Comparison of ENCODE assay signal across 31 cellular contexts in the genomic region with DNA sequence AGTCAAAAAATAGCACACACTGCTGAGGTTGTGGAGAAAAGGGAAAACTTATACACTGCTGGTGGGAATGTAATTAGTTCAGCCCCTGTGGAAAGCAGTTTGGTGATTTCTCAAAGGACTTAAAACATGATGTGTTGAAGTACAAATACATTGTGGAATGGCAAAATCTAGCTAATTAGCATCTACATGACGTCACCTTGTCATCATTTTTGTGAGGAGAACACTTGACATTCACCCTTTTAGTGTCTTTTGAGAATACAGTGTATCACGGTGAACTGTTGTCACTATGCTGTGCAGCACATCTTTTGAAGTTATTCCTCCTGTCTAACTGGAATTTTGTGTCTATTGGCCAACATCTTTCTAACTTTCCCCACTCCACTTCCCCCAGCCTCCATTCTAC. TPM values are rescaled to one million over a fixed set of nuclear protein-coding genes. Genes with fewer than 3 reads are reported as not detected.
"Had no signal": no experiment of that assay in that cellular context is flagged by ENCODE, and none has a peak within 500 bp of the region (broad histone marks: within the 10 kb centered on the region; RNA-seq: fewer than 3 reads in every experiment).

No MANE protein-coding gene starts in this region.

- H3K9ac ChIP-seq: neural progenitor cell, parathyroid adenoma had no signal

- H2AFZ ChIP-seq: hepatocyte, neural progenitor cell, parathyroid adenoma had no signal

- H3K9me3 ChIP-seq: neutrophil, psoas muscle, testis, thyroid gland, transverse colon, upper lobe of right lung had no signal

- H3K4me2 ChIP-seq: hepatocyte, neural progenitor cell had no signal

- H3K27me3 ChIP-seq: hepatocyte, neural progenitor cell, neutrophil, testis, thyroid gland had no signal

- H3K4me3 ChIP-seq: heart right ventricle, hepatocyte, left ventricle myocardium inferior, lung, neural progenitor cell, psoas muscle, skin epidermis, stomach, testis, thyroid gland, transverse colon, upper lobe of right lung had no signal

- H3K27ac ChIP-seq: heart right ventricle, hepatocyte, left ventricle myocardium inferior, neural progenitor cell, neutrophil, parathyroid adenoma, psoas muscle, stomach, testis, thyroid gland, transverse colon, upper lobe of right lung had no signal

- DNase-seq: heart right ventricle; islet precursor cell; left ventricle myocardium inferior; mesendoderm; naive thymus-derived CD4-positive, alpha-beta T cell; nephron progenitor cell; occipital lobe; psoas muscle; stimulated activated CD4-positive, alpha-beta T cell treated with anti-CD3 and anti-CD28 coated beads, Interleukin-12 subunit alpha, Interleukin-12 subunit beta, amount 100 ng/mL, for 4 hours; stimulated activated CD4-positive, alpha-beta T cell treated with anti-CD3 and anti-CD28 coated beads, Interleukin-15, amount 100 ng/mL, for 24 hours; stimulated activated CD4-positive, alpha-beta T cell treated with anti-CD3 and anti-CD28 coated beads, Interleukin-2, amount 100 ng/mL, for 24 hours; stimulated activated CD4-positive, alpha-beta T cell treated with anti-CD3 and anti-CD28 coated beads, Interleukin-4, amount 100 ng/mL, for 1 hour; stimulated activated naive B cell treated with anti-CD40 and anti-IgM and Interleukin-4, amounts not matched to agents 10 μg/mL and 1 μg/mL and 100 μg/mL, for 72 hours; stimulated activated naive CD8-positive, alpha-beta T cell treated with anti-CD3 and anti-CD28 coated beads, Interleukin-15, Interleukin-2, amounts not matched to agents 100 U/mL and 50 U/mL, for 24 hours; stomach; testis; thyroid gland; transverse colon; upper lobe of right lung had no signal

- H3K36me3 ChIP-seq: heart right ventricle, left ventricle myocardium inferior, neural progenitor cell, neutrophil, stomach, thyroid gland, transverse colon, upper lobe of right lung had no signal

- ATAC-seq: naive thymus-derived CD4-positive, alpha-beta T cell; psoas muscle; stimulated activated naive B cell treated with anti-CD40 and anti-IgM and Interleukin-4, amounts not matched to agents 10 μg/mL and 1 μg/mL and 100 μg/mL, for 72 hours; stimulated activated naive CD8-positive, alpha-beta T cell treated with anti-CD3 and anti-CD28 coated beads, Interleukin-15, Interleukin-2, amounts not matched to agents 100 U/mL and 50 U/mL, for 24 hours; upper lobe of right lung had no signal

- H3K79me2 ChIP-seq: hepatocyte, parathyroid adenoma had no signal

- H3K4me1 ChIP-seq: heart right ventricle, left ventricle myocardium inferior, neural progenitor cell, parathyroid adenoma, psoas muscle, stomach, testis, thyroid gland, transverse colon, upper lobe of right lung had no signal

RNA-seq across cellular contexts. Expression of a gene that starts 5.6 kb away (rescaled TPM):
- total RNA-seq: heart right ventricle; hepatocyte; kidney epithelial cell; left ventricle myocardium inferior; lower leg skin; lung; mesothelial cell of epicardium; mononuclear cell; naive thymus-derived CD4-positive, alpha-beta T cell; occipital lobe; osteocyte; posterior vena cava; psoas muscle; stomach; testis; thyroid gland; transverse colon; upper lobe of right lung had no signal
- polyA plus RNA-seq: heart right ventricle; hepatocyte; lung; naive thymus-derived CD4-positive, alpha-beta T cell; psoas muscle; stomach had no signal

RNA-seq across cellular contexts. Expression of a gene that starts 8.2 kb away (rescaled TPM):
- total RNA-seq: heart right ventricle; hepatocyte; kidney epithelial cell; left ventricle myocardium inferior; lung; mesothelial cell of epicardium; naive thymus-derived CD4-positive, alpha-beta T cell; occipital lobe; osteocyte; posterior vena cava; psoas muscle; stomach; thyroid gland; transverse colon; upper lobe of right lung had no signal
- polyA plus RNA-seq: heart right ventricle; hepatocyte; lung; naive thymus-derived CD4-positive, alpha-beta T cell; stomach had no signal

RNA-seq across cellular contexts. Expression of a gene that starts 8.2 kb away (rescaled TPM):
- total RNA-seq: kidney epithelial cell; left ventricle myocardium inferior; lung; mesothelial cell of epicardium; mononuclear cell; naive thymus-derived CD4-positive, alpha-beta T cell; occipital lobe; osteocyte; posterior vena cava; stomach; upper lobe of right lung had no signal
- polyA plus RNA-seq: naive thymus-derived CD4-positive, alpha-beta T cell; stomach had no signal

RNA-seq across cellular contexts. Expression of a gene that starts 42.8 kb away (rescaled TPM):
- total RNA-seq: heart right ventricle; hepatocyte; kidney epithelial cell; left ventricle myocardium inferior; lower leg skin; lung; mesothelial cell of epicardium; mononuclear cell; naive thymus-derived CD4-positive, alpha-beta T cell; occipital lobe; osteocyte; posterior vena cava; psoas muscle; stomach; thyroid gland; transverse colon; upper lobe of right lung had no signal
- polyA plus RNA-seq: heart right ventricle; hepatocyte; lung; naive thymus-derived CD4-positive, alpha-beta T cell; psoas muscle; stomach had no signal
